In the genomic region with DNA sequence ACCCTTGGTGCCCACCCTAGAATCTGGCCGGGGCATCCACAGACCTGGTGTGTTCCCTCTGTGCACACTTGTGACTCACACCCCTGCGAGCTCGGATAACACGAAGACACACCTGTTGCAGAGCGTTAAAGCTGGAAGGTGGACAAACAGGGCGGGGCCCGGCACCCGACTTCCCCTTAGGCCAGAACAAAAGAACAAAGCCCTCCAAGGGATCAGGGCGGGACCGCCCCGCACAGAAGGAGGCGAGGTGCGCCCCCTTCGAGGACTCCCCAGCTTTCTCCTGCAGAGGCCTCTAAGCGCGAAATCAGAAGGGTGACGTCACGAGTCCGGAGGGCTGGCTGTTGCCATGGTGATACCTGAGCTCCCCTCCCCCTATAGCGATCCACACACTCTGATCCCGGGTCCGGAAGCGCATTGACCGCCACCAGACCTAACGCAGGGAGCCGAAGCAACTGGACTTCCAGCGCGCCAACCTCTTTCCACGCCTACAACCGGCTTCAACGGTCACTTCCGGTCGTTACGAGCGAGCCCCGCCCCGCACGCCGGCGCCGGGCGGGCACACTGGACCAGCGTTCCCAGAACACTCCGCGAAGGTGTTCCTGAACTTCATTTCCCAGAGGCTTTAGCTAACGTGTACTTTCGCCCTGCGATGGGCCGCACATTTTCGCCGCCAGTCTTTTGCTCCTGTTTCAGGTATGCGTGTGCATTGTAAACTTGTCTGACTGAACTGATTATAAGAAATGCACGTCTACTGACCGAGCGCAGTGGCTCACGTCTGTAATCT, we compare ENCODE assay signal across 8 cellular contexts. TPM values are rescaled to one million over a fixed set of nuclear protein-coding genes. Genes with fewer than 3 reads are reported as not detected.
DNase-seq lines count a peak whose midpoint lies in the region; ATAC-seq, FAIRE-seq and TF ChIP-seq lines count a peak whose summit lies in the region.

A gene (minus strand): TSS at position 489 of the 784 bp plus-strand sequence. CDS start 811 bp downstream, outside the sequence.

- DNase-seq in GM12892 (ENCODE audit: insufficient read length) (peak; percentile 71), NCI-H146 (lab: John Stamatoyannopoulos, UW) (peak; percentile 99), T-helper 1 cell (peak; percentile 68 to 94 (median 76)), amniotic stem cell (lab: John Stamatoyannopoulos, UW) (peak; percentile 89), left cardiac atrium (peak; percentile 96), posterior vena cava (ENCODE audit: low spot score) (peak; percentile 99), ureter (ENCODE audit: low spot score) (peak; percentile 97)

- intact Hi-C loops in left cardiac atrium (cut with DNase I), result loop anchor here (10.0 kb wide), 2 partner anchors 288 to 422 kb away; a partner anchor contains a TSS
- intact Hi-C loops in posterior vena cava (cut with DNase I), result loop anchor here in 1 of 2 donors (10.0 kb wide), 1 partner anchor 282 kb away; no protein-coding TSS in a partner anchor

- TF ChIP-seq POLR2A in GM12892 (IDR thresholded peaks at IDR 0.05; ENCODE audit: low read depth, low read length), result peak; percentile 76

- peak; percentile 94 for FAIRE-seq in GM12892 (lab: Jason Lieb, UNC)

- ATAC-seq in HG02852 (IDR thresholded peaks at IDR 0.05; ENCODE audit: unreplicated experiment) (peak; percentile 87), left cardiac atrium (peak; percentile 99 to 100)

RNA-seq across cellular contexts. Expression of the gene that starts here (rescaled TPM):
- polyA plus RNA-seq in GM12892 (2012; ENCODE audit: missing spikeins), result 5.4 TPM
- total RNA-seq in left cardiac atrium (1 to 10 TPM; 3.5 to 4.3 TPM), posterior vena cava (1 to 10 TPM; 6.3 to 6.5 TPM), ureter (9.8 TPM)

Comparison
In these comparisons a context has a peak if more than half of its experiments do, and no peak if none do; other contexts are left out.
1. Peak in every context shown above with its lines: DNase-seq and ATAC-seq.